In the genomic region with DNA sequence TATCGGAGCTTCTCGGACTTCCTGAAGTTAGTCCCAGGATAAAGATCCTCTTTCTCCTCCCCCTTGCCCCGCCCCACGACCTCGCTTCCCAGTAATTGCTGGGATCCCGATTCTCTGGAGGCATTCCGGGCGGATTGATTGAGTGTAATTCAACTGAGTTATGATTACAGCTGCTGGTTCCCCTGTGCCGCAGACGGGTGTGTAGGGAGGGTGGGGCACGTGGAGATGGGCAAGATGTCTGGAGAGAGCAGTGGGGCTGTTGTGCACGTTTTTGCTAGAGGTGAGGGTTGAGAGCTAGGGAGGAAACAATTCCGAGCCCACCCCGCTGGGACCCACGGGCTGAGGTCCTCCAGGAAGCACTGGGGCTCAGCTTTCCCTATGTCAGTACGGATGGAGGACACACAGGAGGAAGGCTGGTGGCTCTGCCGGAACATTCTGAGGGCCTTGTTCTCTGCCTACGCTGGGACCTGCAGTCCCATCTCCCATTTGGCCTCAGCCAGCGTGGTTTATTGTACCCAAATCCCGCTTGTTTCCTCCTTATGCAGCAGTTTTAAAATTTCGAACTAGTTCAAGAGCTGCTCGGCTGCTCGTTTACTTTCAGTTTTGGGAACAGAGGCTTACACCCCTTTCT, we compare ENCODE assay signal across 8 cellular contexts. TPM values are rescaled to one million over a fixed set of nuclear protein-coding genes. Genes with fewer than 3 reads are reported as not detected.
DNase-seq lines count a peak whose midpoint lies in the region; ATAC-seq, FAIRE-seq and TF ChIP-seq lines count a peak whose summit lies in the region.

No MANE protein-coding gene starts in this region.

- H3K27me3 ChIP-seq in right atrium auricular region: peaks cover 29 to 49% of the 10 kb centered on the region in 2 donors
- H3K27me3 ChIP-seq in aorta (ENCODE audit: control insufficient read depth in 1 of 2, insufficient read depth in 2 of 2, low read length in 1 of 2): peaks cover 0 to 4% of the 10 kb centered on the region in 2 donors
- H3K27me3 ChIP-seq in endodermal cell (ENCODE audit: control insufficient read depth, insufficient read depth, low read length, poor library complexity, severe bottlenecking): peaks cover 99% of the 10 kb centered on the region

- H3K9me3 Mint-ChIP-seq in endodermal cell: peaks cover 10% of the 10 kb centered on the region

- 4 to 9% methylated on average over 23 of the region's 23 CpGs for WGBS in aorta, 2 donors
- 8% methylated on average over 11 to 23 of the region's 23 CpGs for WGBS in endodermal cell (ENCODE audit: insufficient coverage in 1 of 2, insufficient read length in 1 of 2), 2 experiments

- H3K9me3 ChIP-seq in right atrium auricular region: peaks cover 0 to 8% of the 10 kb centered on the region in 2 donors
- H3K9me3 ChIP-seq in mucosa of descending colon: no peaks in the 10 kb centered on the region
- no peaks in the 10 kb centered on the region for H3K9me3 ChIP-seq in aorta (ENCODE audit: control insufficient read depth, low read length)
- H3K9me3 ChIP-seq in endodermal cell (ENCODE audit: control insufficient read depth, low read length): peaks cover 14% of the 10 kb centered on the region

- in situ Hi-C loops in astrocyte of the spinal cord (cut with HindIII; ENCODE audit: low sequenced_read_pairs): no loop called here

- TF ChIP-seq CTCF in right atrium auricular region (IDR thresholded peaks at IDR 0.05) (no peak), astrocyte of the spinal cord (IDR thresholded peaks at IDR 0.05; ENCODE audit: low read depth, low read length) (no peak), mucosa of descending colon (IDR thresholded peaks at IDR 0.05) (no peak), endodermal cell (conservative IDR thresholded peaks at IDR 0.05) (no peak)

- ATAC-seq in left cardiac atrium (no peak), mucosa of descending colon (peak; percentile 10), aorta (ENCODE audit: low FRiP score) (no peak), GM21390 (IDR thresholded peaks at IDR 0.05; ENCODE audit: unreplicated experiment) (no peak)

- no peak overlapping the region for H3K4me3 Mint-ChIP-seq in endodermal cell

- no peak overlapping the region for H3K27ac ChIP-seq in right atrium auricular region
- no peak overlapping the region for H3K27ac ChIP-seq in aorta (ENCODE audit: low read depth in 1 of 2, low read length in 2 of 2)
- H3K27ac ChIP-seq in endodermal cell (ENCODE audit: low read depth, low read length): no peak overlapping the region

- H3K36me3 ChIP-seq in right atrium auricular region (no peaks in the 10 kb centered on the region), mucosa of descending colon (ENCODE audit: low read depth) (no peaks in the 10 kb centered on the region), aorta (ENCODE audit: control insufficient read depth in 1 of 2, insufficient read depth in 2 of 2, low read length in 1 of 2) (no peaks in the 10 kb centered on the region), endodermal cell (ENCODE audit: control insufficient read depth, insufficient read depth, low read length) (no peaks in the 10 kb centered on the region)

- no peak overlapping the region for H3K27ac Mint-ChIP-seq in endodermal cell

- no peak overlapping the region for H3K9ac ChIP-seq in endodermal cell (ENCODE audit: extremely low read depth, low read length, poor library complexity, severe bottlenecking)

- H3K4me3 ChIP-seq in right atrium auricular region (peak overlapping the region; percentile 10 to 34), astrocyte of the spinal cord (ENCODE audit: low read depth, low read length) (peak overlapping the region; percentile 32), mucosa of descending colon (no peak overlapping the region), aorta (ENCODE audit: low read length in 2 of 2) (peak overlapping the region; percentile 3 to 53), endodermal cell (ENCODE audit: low read length) (no peak overlapping the region)

- H3K27me3 Mint-ChIP-seq in endodermal cell (ENCODE audit: insufficient read depth): peaks cover 98% of the 10 kb centered on the region

- intact Hi-C loops in left cardiac atrium (cut with DNase I): no loop called here
- intact Hi-C loops in mucosa of descending colon (cut with DNase I, micrococcal nuclease): no loop called here
- intact Hi-C loops in aorta (cut with DNase I): no loop called here

- peaks cover 0 to 49% of the 10 kb centered on the region in 2 donors for H3K4me1 ChIP-seq in right atrium auricular region
- H3K4me1 ChIP-seq in mucosa of descending colon (ENCODE audit: low read depth): peaks cover 42% of the 10 kb centered on the region
- no peaks in the 10 kb centered on the region for H3K4me1 ChIP-seq in aorta (ENCODE audit: control insufficient read depth in 1 of 2, insufficient read depth in 2 of 2, low read length in 2 of 2)
- H3K4me1 ChIP-seq in endodermal cell (ENCODE audit: control insufficient read depth, insufficient read depth, low read length): no peaks in the 10 kb centered on the region

- no peak for FAIRE-seq in HTR-8/SVneo (lab: Jason Lieb, UNC)

- no peaks in the 10 kb centered on the region for H3K36me3 Mint-ChIP-seq in endodermal cell (ENCODE audit: low read depth)

- peaks cover 33% of the 10 kb centered on the region for H3K4me1 Mint-ChIP-seq in endodermal cell

- DNase-seq in right atrium auricular region (ENCODE audit: low spot score) (no peak), left cardiac atrium (no peak), astrocyte of the spinal cord (ENCODE audit: low read depth, low spot score) (no peak), mucosa of descending colon (peak; percentile 65 to 81 (median 70)), aorta (no peak), endodermal cell (no peak), HTR-8/SVneo (ENCODE audit: insufficient read length, low spot score) (no peak)

RNA-seq across cellular contexts. Expression of a gene that starts 2.4 kb away (rescaled TPM):
- total RNA-seq in right atrium auricular region (not detected), left cardiac atrium (under 1 TPM in 1 of 2 donors, not detected in 1; 0.68 TPM), mucosa of descending colon (10 to 100 TPM in 1 of 3 donors, 1 to 10 TPM in 2; 1.5 to 10.2 (median 3.1) TPM), aorta (under 1 TPM in 1 of 2 donors, not detected in 1; 0.69 TPM), endodermal cell (under 1 TPM in 1 of 2 donors, not detected in 1; 0.24 TPM)
- under 1 TPM in 1 of 2 donors, not detected in 1; 0.75 TPM for polyA plus RNA-seq in aorta
- 0.75 TPM for polyA plus RNA-seq in endodermal cell (2013, experiment 1 of 2)
- 0.58 TPM for polyA plus RNA-seq in endodermal cell (2013, experiment 2 of 2)

Comparison
In these comparisons a context has a peak if more than half of its experiments do, and no peak if none do; other contexts are left out.
1. DNase-seq: peak in mucosa of descending colon (3 of 3); none in right atrium auricular region (single experiment), left cardiac atrium (single experiment), astrocyte of the spinal cord (single experiment), aorta (0 of 2), endodermal cell (single experiment) and HTR-8/SVneo (single experiment).
2. H3K4me3 ChIP-seq: peak in right atrium auricular region (2 of 2), astrocyte of the spinal cord (single experiment) and aorta (2 of 2); none in mucosa of descending colon (single experiment) and endodermal cell (single experiment).